In genomic region chr14:92450351-92451070, GRCh38 we compare ENCODE assay signal across 14 cellular contexts.
"Had no signal": no experiment of that assay in that cellular context is flagged by ENCODE, and none has a peak within 500 bp of the region (broad histone marks: within the 10 kb centered on the region; RNA-seq: fewer than 3 reads in every experiment).

No MANE protein-coding gene starts in this region.

- H3K36me3 Mint-ChIP-seq: memory B cell had no signal

- H3K27me3 ChIP-seq: esophagus muscularis mucosa, hepatocyte, left lung, ovary, suprapubic skin had no signal

- ATAC-seq: activated CD4-positive, CD25-positive, alpha-beta regulatory T cell treated with anti-CD3 and anti-CD28 coated beads, Interleukin-2, amount 50 U/mL, for 24 hours; left lung had no signal

- H2AFZ ChIP-seq: hepatocyte had no signal

- H3K27ac ChIP-seq: esophagus muscularis mucosa, hepatocyte, ovary, SK-N-MC, suprapubic skin had no signal

- H3K27ac Mint-ChIP-seq: activated naive CD4-positive, alpha-beta T cell treated with anti-CD3 and anti-CD28 coated beads for 36 hours; memory B cell; nephron had no signal

- H3K4me3 ChIP-seq: esophagus muscularis mucosa, hepatocyte, left lung, ovary, SK-N-MC, suprapubic skin had no signal

- H3K36me3 ChIP-seq: esophagus muscularis mucosa, left lung, ovary, suprapubic skin had no signal

- H3K27me3 Mint-ChIP-seq: memory B cell had no signal

- H3K9me3 ChIP-seq: left lung, ovary, suprapubic skin had no signal

- DNase-seq: activated naive CD4-positive, alpha-beta T cell treated with anti-CD3 and anti-CD28 coated beads for 36 hours; activated T-cell treated with anti-CD3 and anti-CD28 coated beads for 4 hours; left lung; ovary; stimulated activated naive CD4-positive, alpha-beta T cell had no signal

- H3K4me2 ChIP-seq: hepatocyte had no signal

- H3K4me3 Mint-ChIP-seq: activated naive CD4-positive, alpha-beta T cell treated with anti-CD3 and anti-CD28 coated beads for 36 hours; memory B cell; nephron had no signal

- FAIRE-seq: colon, keratinocyte had no signal

- H3K79me2 ChIP-seq: hepatocyte had no signal

- H3K4me1 Mint-ChIP-seq: memory B cell had no signal

- H3K9me3 Mint-ChIP-seq: nephron had no signal

- H3K4me1 ChIP-seq: suprapubic skin had no signal
